In the genomic region with DNA sequence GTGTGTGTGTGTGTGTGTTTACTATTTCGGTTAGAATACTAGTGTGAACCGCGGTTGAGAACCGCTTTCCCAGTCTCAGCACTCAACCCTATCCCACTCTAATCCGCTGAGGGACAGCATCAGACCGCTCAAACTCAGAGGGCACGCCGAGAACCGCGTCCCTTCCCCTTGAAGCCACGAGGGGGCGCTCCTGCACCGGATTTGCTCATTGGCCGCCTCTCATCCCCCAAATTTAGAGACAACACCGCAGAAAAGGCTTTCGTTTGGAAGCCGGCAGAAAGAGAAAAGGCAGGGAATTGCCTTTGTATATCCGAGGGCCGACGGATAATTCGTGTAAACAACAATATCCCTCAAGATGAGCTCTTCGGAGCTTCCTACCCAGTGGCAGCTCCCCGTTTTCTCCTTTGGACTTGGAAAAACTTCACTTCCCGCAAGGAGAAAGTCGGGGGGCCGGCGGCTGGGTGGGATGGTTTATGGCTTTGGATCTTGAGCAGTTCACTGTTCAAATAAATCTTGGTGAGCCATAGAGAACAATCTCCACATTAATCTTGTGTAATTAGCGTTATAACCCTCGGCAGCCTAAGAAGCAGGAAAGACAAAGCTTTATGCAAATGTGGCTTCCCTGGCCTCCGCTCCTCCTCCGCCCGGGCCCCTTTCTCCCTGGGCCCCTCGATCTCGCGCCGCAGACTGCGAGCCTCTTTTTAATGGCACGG, we compare ENCODE assay signal across 8 cellular contexts.
DNase-seq lines count a peak whose midpoint lies in the region; ATAC-seq, FAIRE-seq and TF ChIP-seq lines count a peak whose summit lies in the region.

No MANE protein-coding gene starts in this region.

- H3K18ac ChIP-seq in H1 (ENCODE audit: extremely low read depth, low read length): no peak overlapping the region

- H2BK12ac ChIP-seq in H1 (ENCODE audit: low read depth, low read length): no peak overlapping the region

- H3K79me1 ChIP-seq in H1 (ENCODE audit: low read depth, low read length): no peaks in the 10 kb centered on the region

- no peak for TF ChIP-seq POLR2A in H1 (IDR thresholded peaks at IDR 0.05; ENCODE audit: control extremely low read depth in 1 of 2, low read depth in 2 of 2, low read length in 2 of 2)

- TF ChIP-seq RAD21 in H1 (IDR thresholded peaks at IDR 0.05 in 1 of 2, conservative IDR thresholded peaks at IDR 0.05 in 1 of 2; ENCODE audit: low read depth in 2 of 2, low read length in 2 of 2): peak; percentile 99 to 100

- peaks cover 90% of the 10 kb centered on the region for H3K27me3 Mint-ChIP-seq in CD4-positive, alpha-beta T cell
- H3K27me3 Mint-ChIP-seq in mesothelial cell of epicardium (ENCODE audit: low read depth): peaks cover 47% of the 10 kb centered on the region

- peak; percentile 61 for ATAC-seq in CD4-positive, alpha-beta T cell (ENCODE audit: poor library complexity)
- peak; percentile 72 for ATAC-seq in GM19397 (IDR thresholded peaks at IDR 0.05; ENCODE audit: unreplicated experiment)
- peak; percentile 77 for ATAC-seq in HG03521 (IDR thresholded peaks at IDR 0.05; ENCODE audit: unreplicated experiment)

- no peaks in the 10 kb centered on the region for H3K36me3 Mint-ChIP-seq in CD4-positive, alpha-beta T cell (ENCODE audit: low read depth)
- no peaks in the 10 kb centered on the region for H3K36me3 Mint-ChIP-seq in mesothelial cell of epicardium

- H3K4me1 ChIP-seq in H1 (replicated peaks in 1 of 4; ENCODE audit: control insufficient read depth in 3 of 4, insufficient read depth in 4 of 4, low read length in 3 of 4): peaks cover 0 to 18% (median 6%) of the 10 kb centered on the region in 4 experiments; a peak in 5 of 7 replicates

- peaks cover 59% of the 10 kb centered on the region for H3K27me3 ChIP-seq in CD4-positive, alpha-beta T cell (ENCODE audit: control insufficient read depth, insufficient read depth, low read length)
- H3K27me3 ChIP-seq in H1 (replicated peaks in 1 of 4; ENCODE audit: control insufficient read depth in 3 of 4, extremely low read depth in 1 of 4, insufficient read depth in 3 of 4, low read length in 3 of 4): peaks cover 41 to 50% (median 45%) of the 10 kb centered on the region in 4 experiments

- no peak overlapping the region for H3K9ac ChIP-seq in H1 (replicated peaks in 1 of 4; ENCODE audit: extremely low read depth in 1 of 4, low read depth in 3 of 4, low read length in 3 of 4)

- no peak overlapping the region for H2BK20ac ChIP-seq in H1 (ENCODE audit: low read length)

- no peak overlapping the region for H2BK120ac ChIP-seq in H1 (replicated peaks; ENCODE audit: low read depth, low read length)

- no peaks in the 10 kb centered on the region for H3K79me2 ChIP-seq in H1 (ENCODE audit: control insufficient read depth in 1 of 2, insufficient read depth in 2 of 2, low read length in 2 of 2)

- H2BK15ac ChIP-seq in H1 (ENCODE audit: low read length): no peak overlapping the region

- H3K9me3 ChIP-seq in CD4-positive, alpha-beta T cell (ENCODE audit: control insufficient read depth, low read length): no peaks in the 10 kb centered on the region
- H3K9me3 ChIP-seq in H1 (ENCODE audit: insufficient read depth in 2 of 2, low read depth in 1 of 2, low read length in 1 of 2): no peaks in the 10 kb centered on the region

- no peak overlapping the region for H4K5ac ChIP-seq in H1 (ENCODE audit: insufficient read length, low read depth, low read length)

- no peaks in the 10 kb centered on the region for H3K9me3 Mint-ChIP-seq in CD4-positive, alpha-beta T cell
- no peaks in the 10 kb centered on the region for H3K9me3 Mint-ChIP-seq in mesothelial cell of epicardium

- no peak overlapping the region for H3K27ac ChIP-seq in CD4-positive, alpha-beta T cell (ENCODE audit: low read depth, low read length)
- H3K27ac ChIP-seq in H1 (ENCODE audit: low read depth, low read length): no peak overlapping the region

- peak in 9 of 10 experiments; percentile 23 to 67 (median 36) for DNase-seq in CD4-positive, alpha-beta T cell
- DNase-seq in NCI-H774 (lab: John Stamatoyannopoulos, UW) (peak; percentile 76), H1 (ENCODE audit: low read depth in 1 of 2, low spot score in 2 of 2) (peak; percentile 56 to 93), mesothelial cell of epicardium (ENCODE audit: low spot score in 2 of 2, unreplicated experiment in 2 of 2) (peak; percentile 64 to 95)
- peak; percentile 87 for DNase-seq in activated CD8-positive, alpha-beta memory T cell treated with anti-CD3 and anti-CD28 coated beads for 24 hours
- peak; percentile 52 to 57 for DNase-seq in stimulated activated CD8-positive, alpha-beta memory T cell treated with anti-CD3 and anti-CD28 coated beads, Interleukin-2, amount 100 ng/mL, for 48 hours (ENCODE audit: low read depth in 2 of 2)

- no peak overlapping the region for H3K27ac Mint-ChIP-seq in CD4-positive, alpha-beta T cell
- H3K27ac Mint-ChIP-seq in mesothelial cell of epicardium: peak overlapping the region; percentile 26

- TF ChIP-seq CTCF in CD4-positive, alpha-beta T cell (IDR thresholded peaks at IDR 0.05): peak; percentile 64
- peak; percentile 99 for TF ChIP-seq CTCF in H1 (IDR thresholded peaks at IDR 0.05; ENCODE audit: control extremely low read depth in 1 of 3, insufficient read depth in 1 of 3, low read depth in 1 of 3, low read length in 3 of 3)
- peak; percentile 90 for TF ChIP-seq CTCF in mesothelial cell of epicardium (IDR thresholded peaks at IDR 0.05; ENCODE audit: unreplicated experiment)

- H3K4me3 ChIP-seq in H1 (ENCODE audit: extremely low read depth in 1 of 4, insufficient read depth in 2 of 4, low read depth in 3 of 4, low read length in 4 of 4): peak overlapping the region; percentile 25 to 71 (median 54); a peak in 7 of 8 replicates

- no peak overlapping the region for H3K4ac ChIP-seq in H1 (replicated peaks; ENCODE audit: insufficient read length, low read depth, low read length)

- H4K8ac ChIP-seq in H1 (ENCODE audit: extremely low read depth, insufficient read depth, low read length): no peak overlapping the region

- H3K14ac ChIP-seq in H1 (ENCODE audit: insufficient read length): no peak overlapping the region

- no peak overlapping the region for H3K56ac ChIP-seq in H1 (replicated peaks; ENCODE audit: insufficient read length, low read depth, low read length)

- peaks cover 42% of the 10 kb centered on the region for H3K4me1 Mint-ChIP-seq in CD4-positive, alpha-beta T cell (ENCODE audit: low read depth)
- peaks cover 39% of the 10 kb centered on the region for H3K4me1 Mint-ChIP-seq in mesothelial cell of epicardium

- no peak overlapping the region for H2AFZ ChIP-seq in H1 (ENCODE audit: low read length)

- TF ChIP-seq EP300 in H1 (IDR thresholded peaks at IDR 0.05; ENCODE audit: borderline replicate concordance in 1 of 2, low read depth in 2 of 2, low read length in 2 of 2): no peak

- intact Hi-C loops in CD4-positive, alpha-beta T cell (cut with DNase I, micrococcal nuclease): loop anchor here (5.0 kb wide), 3 partner anchors 1599 to 1954 kb away; no protein-coding TSS in a partner anchor

- H3K4me3 Mint-ChIP-seq in CD4-positive, alpha-beta T cell: peak overlapping the region; percentile 75
- H3K4me3 Mint-ChIP-seq in mesothelial cell of epicardium: peak overlapping the region; percentile 77

- peaks cover 5% of the 10 kb centered on the region; the same call in 1 of the 2 replicates for H3K23me2 ChIP-seq in H1 (ENCODE audit: low read depth, low read length)

- peaks cover 2 to 3% of the 10 kb centered on the region in 2 experiments for H4K20me1 ChIP-seq in H1 (replicated peaks in 1 of 2; ENCODE audit: control insufficient read depth in 1 of 2, insufficient read depth in 2 of 2, low read length in 2 of 2)

- POLR2A ChIA-PET in CD4-positive, alpha-beta T cell (lab: Charles Lee): no interaction called here
- POLR2A ChIA-PET in H1 (lab: Charles Lee; ENCODE audit: partially characterized antibody): no interaction called here

- no peaks in the 10 kb centered on the region for H3K36me3 ChIP-seq in H1 (ENCODE audit: control insufficient read depth in 2 of 4, insufficient read depth in 4 of 4, low read length in 3 of 4)

- H2BK5ac ChIP-seq in H1 (ENCODE audit: low read depth, low read length): no peak overlapping the region

- H3K4me2 ChIP-seq in H1 (ENCODE audit: insufficient read depth in 1 of 2, low read depth in 2 of 2, low read length in 2 of 2): peak overlapping the region; percentile 47 to 78

- H4K91ac ChIP-seq in H1 (replicated peaks; ENCODE audit: insufficient read length, low read length): no peak overlapping the region

- no peak overlapping the region for H2AK5ac ChIP-seq in H1 (ENCODE audit: low read depth, low read length)

- CTCF ChIA-PET in CD4-positive, alpha-beta T cell (lab: Charles Lee): interaction anchor here (0.8 kb wide), 1 partner anchor 1694 kb away, joined by 5 read pairs; no protein-coding TSS in a partner anchor
- CTCF ChIA-PET in H1 (lab: Charles Lee; ENCODE audit: partially characterized antibody): interaction anchor here (0.6 to 7.7 kb wide), 41 partner anchors 14 to 1695 kb away, joined by 3 to 113 read pairs (median 4); a partner anchor contains a TSS

- no peak overlapping the region for H3K23ac ChIP-seq in H1 (ENCODE audit: insufficient read length)

- FAIRE-seq in H1 (lab: Jason Lieb, UNC): peak; percentile 90

- 3% methylated on average over 36 of the region's 38 CpGs; no CpG with 5 or more reads in 1 of the 2 experiments for WGBS in H1 (ENCODE audit: extremely low coverage in 1 of 2, insufficient coverage in 1 of 2, insufficient read length in 1 of 2, insufficient replicate concordance in 2 of 2, low coverage in 1 of 2, low lambda C conversion rate in 2 of 2, missing lambda C conversion rate in 1 of 2), 2 experiments

TF ChIP-seq in H1, 55 proteins besides CTCF, POLR2A, EP300 and RAD21:
- TF ChIP-seq SRF (IDR thresholded peaks at IDR 0.05; ENCODE audit: low read depth, low read length): no peak
- peak; percentile 4 for TF ChIP-seq CTBP2 (IDR thresholded peaks at IDR 0.05; ENCODE audit: borderline replicate concordance, insufficient read depth, insufficient read length, low read length)
- no peak for TF ChIP-seq PHF8 (conservative IDR thresholded peaks at IDR 0.05; ENCODE audit: low read depth, low read length)
- TF ChIP-seq ASH2L (IDR thresholded peaks at IDR 0.05; ENCODE audit: low read length): peak; percentile 55

Comparison
In these comparisons a context has a peak if more than half of its experiments do, and no peak if none do; other contexts are left out.
1. DNase-seq: peak in every context shown above with its lines; median percentile 87 in activated CD8-positive, alpha-beta memory T cell treated with anti-CD3 and anti-CD28 coated beads for 24 hours; 80 in mesothelial cell of epicardium; 76 in NCI-H774; 74 in H1; 54 in stimulated activated CD8-positive, alpha-beta memory T cell treated with anti-CD3 and anti-CD28 coated beads, Interleukin-2, amount 100 ng/mL, for 48 hours; 36 in CD4-positive, alpha-beta T cell.